In genomic region chr15:57297163-57297593, GRCh38 we compare ENCODE assay signal across 14 cellular contexts.
DNase-seq lines count a peak whose midpoint lies in the region; ATAC-seq and TF ChIP-seq lines count a peak whose summit lies in the region.
"Had no signal": no experiment of that assay in that cellular context is flagged by ENCODE, and none has a peak within 500 bp of the region (broad histone marks: within the 10 kb centered on the region; RNA-seq: fewer than 3 reads in every experiment).

No MANE protein-coding gene starts in this region.

- H3K4me2 ChIP-seq in HCT116 (ENCODE audit: low read length): no peak overlapping the region
- no peak overlapping the region; the same call in 1 of the 2 replicates for H3K4me2 ChIP-seq in OCI-LY1 (ENCODE audit: low read length)

- H3K4me1 ChIP-seq in HCT116 (ENCODE audit: control insufficient read depth in 1 of 2, insufficient read depth in 2 of 2, low read length in 2 of 2) (no peaks in the 10 kb centered on the region), OCI-LY1 (ENCODE audit: insufficient read depth, low read length, severe bottlenecking) (peaks cover 44% of the 10 kb centered on the region), lung (ENCODE audit: control insufficient read depth in 2 of 2, insufficient read depth in 2 of 2, low read length in 2 of 2) (peaks cover 0 to 2% of the 10 kb centered on the region in 2 donors)

- peak; percentile 34; the same call in 1 of the 2 replicates for ATAC-seq in HCT116
- ATAC-seq in lung (ENCODE audit: insufficient read depth, low FRiP score): no peak
- ATAC-seq in HG03571 (IDR thresholded peaks at IDR 0.05; ENCODE audit: unreplicated experiment): no peak
- no peak for ATAC-seq in GM18511 (IDR thresholded peaks at IDR 0.05; ENCODE audit: unreplicated experiment)
- ATAC-seq: activated CD4-positive, CD25-positive, alpha-beta regulatory T cell treated with anti-CD3 and anti-CD28 coated beads, Interleukin-2, amount 50 U/mL, for 24 hours; left cardiac atrium; natural killer cell had no signal

- 89 to 91% methylated on average over 3 of the region's 3 CpGs for WGBS in lung, 2 donors

- TF ChIP-seq POLR2A in HCT116 (IDR thresholded peaks at IDR 0.05; ENCODE audit: borderline replicate concordance, extremely low read depth, insufficient read depth, insufficient read length): no peak

- H4K20me1 ChIP-seq in HCT116 (ENCODE audit: insufficient read depth): no peaks in the 10 kb centered on the region
- H4K20me1 ChIP-seq in OCI-LY1 (ENCODE audit: insufficient read depth, low read length): no peaks in the 10 kb centered on the region

- H3K36me3 ChIP-seq in HCT116 (ENCODE audit: control insufficient read depth in 1 of 2, insufficient read depth in 2 of 2, low read length in 2 of 2) (no peaks in the 10 kb centered on the region), OCI-LY1 (ENCODE audit: insufficient read depth, low read length) (peaks cover 10% of the 10 kb centered on the region; the same call in 1 of the 2 replicates), lung (ENCODE audit: control insufficient read depth in 2 of 2, insufficient read depth in 2 of 2, low read length in 2 of 2) (no peaks in the 10 kb centered on the region)
- H3K36me3 ChIP-seq: upper lobe of left lung had no signal

- H2AFZ ChIP-seq in HCT116 (ENCODE audit: low read depth, low read length, poor library complexity, severe bottlenecking) (no peak overlapping the region), OCI-LY1 (ENCODE audit: low read length) (no peak overlapping the region)

- H3K9me2 ChIP-seq in HCT116 (ENCODE audit: insufficient read depth) (no peaks in the 10 kb centered on the region), OCI-LY1 (ENCODE audit: low read depth, low read length) (no peaks in the 10 kb centered on the region)

- H3K36me3 Mint-ChIP-seq in Calu3 (ENCODE audit: insufficient read depth, unreplicated experiment): peaks cover 5% of the 10 kb centered on the region
- H3K36me3 Mint-ChIP-seq: natural killer cell had no signal

- no peaks in the 10 kb centered on the region for H3K27me3 ChIP-seq in HCT116 (ENCODE audit: insufficient read depth, low read length)
- no peaks in the 10 kb centered on the region for H3K27me3 ChIP-seq in OCI-LY1 (ENCODE audit: insufficient read depth, low read length)
- no peaks in the 10 kb centered on the region for H3K27me3 ChIP-seq in lung (ENCODE audit: control insufficient read depth, insufficient read depth)
- H3K27me3 ChIP-seq: upper lobe of left lung had no signal

- H3K4me1 Mint-ChIP-seq in Calu3 (ENCODE audit: low read depth, unreplicated experiment): peaks cover 15% of the 10 kb centered on the region

- intact Hi-C loops in Calu3 (cut with micrococcal nuclease; ENCODE audit: unreplicated experiment) (no loop called here), HCT116 (cut with micrococcal nuclease) (no loop called here)

- H3K9me3 ChIP-seq in HCT116 (ENCODE audit: control insufficient read depth in 1 of 2, insufficient read depth in 1 of 2, low read depth in 1 of 2, low read length in 2 of 2) (no peaks in the 10 kb centered on the region), OCI-LY1 (ENCODE audit: low read length) (no peaks in the 10 kb centered on the region), lung (ENCODE audit: control insufficient read depth in 2 of 2, insufficient read depth in 1 of 2, low read length in 1 of 2) (no peaks in the 10 kb centered on the region)
- H3K9me3 ChIP-seq: upper lobe of left lung had no signal

- H3K9me3 Mint-ChIP-seq in Calu3 (ENCODE audit: low read depth, unreplicated experiment): no peaks in the 10 kb centered on the region
- H3K9me3 Mint-ChIP-seq: natural killer cell had no signal

- BruUV-seq in Calu3 (replicated peaks; lab: Mats Ljungman, UMichigan): no TSS peak
- no TSS peak for BruUV-seq in HCT116 (replicated peaks; lab: Mats Ljungman, UMichigan)

- H3K4me3 Mint-ChIP-seq in Calu3 (ENCODE audit: low read depth, unreplicated experiment): no peak overlapping the region
- H3K4me3 Mint-ChIP-seq: natural killer cell had no signal

- H3K4me3 ChIP-seq in HCT116 (replicated peaks in 1 of 2; ENCODE audit: low read depth in 1 of 2, low read length in 2 of 2) (no peak overlapping the region), OCI-LY1 (ENCODE audit: low read depth, low read length, poor library complexity, severe bottlenecking) (no peak overlapping the region), lung (no peak overlapping the region)
- H3K4me3 ChIP-seq: upper lobe of left lung had no signal

- DNase-seq in Calu3 (no peak), HCT116 (ENCODE audit: low read depth, low spot score) (no peak), lung (ENCODE audit: low spot score) (peak; percentile 9), anterior cingulate cortex (lab: John Stamatoyannopoulos, UW) (no peak)
- DNase-seq: activated T-cell treated with anti-CD3 and anti-CD28 coated beads for 4 hours, C1 segment of cervical spinal cord, EL, left cardiac atrium, natural killer cell, upper lobe of left lung had no signal

- RAD21 ChIA-PET in HCT116 (lab: Charles Lee; ENCODE audit: low non-redundant PET in 1 of 2, low total read pairs in 2 of 2, uncharacterized antibody in 2 of 2, unreplicated experiment in 2 of 2): no interaction called here

- TF ChIP-seq CTCF in Calu3 (IDR thresholded peaks at IDR 0.05; ENCODE audit: unreplicated experiment): no peak
- TF ChIP-seq CTCF in HCT116 (IDR thresholded peaks at IDR 0.05 in 2 of 3, conservative IDR thresholded peaks at IDR 0.05 in 1 of 3; ENCODE audit: borderline replicate concordance in 1 of 3, insufficient read depth in 1 of 3, low read depth in 2 of 3, low read length in 2 of 3): no peak
- no peak for TF ChIP-seq CTCF in OCI-LY1 (IDR thresholded peaks at IDR 0.05; ENCODE audit: low read length)
- no peak for TF ChIP-seq CTCF in lung (IDR thresholded peaks at IDR 0.05; ENCODE audit: control extremely low read depth, extremely low read depth)

- H3K9ac ChIP-seq in HCT116 (ENCODE audit: low read length) (no peak overlapping the region), OCI-LY1 (ENCODE audit: low read length) (no peak overlapping the region)

- no peak for TF ChIP-seq RAD21 in HCT116 (IDR thresholded peaks at IDR 0.05; ENCODE audit: low read depth)

- H3K27ac Mint-ChIP-seq in Calu3 (ENCODE audit: unreplicated experiment): peak overlapping the region; percentile 27
- H3K27ac Mint-ChIP-seq: natural killer cell had no signal

- POLR2A ChIA-PET in HCT116 (lab: Charles Lee): no interaction called here

- CTCF ChIA-PET in Calu3 (lab: Charles Lee) (no interaction called here), HCT116 (lab: Charles Lee) (interaction anchor here (1.0 to 1.3 kb wide), 2 partner anchors 9 to 10 kb away, joined by 3 to 5 read pairs; no protein-coding TSS in a partner anchor)

- H3K79me2 ChIP-seq in HCT116 (ENCODE audit: insufficient read depth, low read length) (no peaks in the 10 kb centered on the region), OCI-LY1 (ENCODE audit: insufficient read depth, low read length) (peaks cover 19% of the 10 kb centered on the region)

- H3F3A ChIP-seq in OCI-LY1 (ENCODE audit: insufficient read depth, low read length): peaks cover 4% of the 10 kb centered on the region

- no peaks in the 10 kb centered on the region for H3K27me3 Mint-ChIP-seq in Calu3 (ENCODE audit: unreplicated experiment)

- H3K27ac ChIP-seq in HCT116 (ENCODE audit: low read depth, low read length) (no peak overlapping the region), OCI-LY1 (ENCODE audit: low read depth, low read length, poor library complexity, severe bottlenecking) (peak overlapping the region; percentile 98), lung (ENCODE audit: low read depth in 1 of 2, low read length in 1 of 2) (no peak overlapping the region)
- H3K27ac ChIP-seq: upper lobe of left lung had no signal

TF ChIP-seq in HCT116, 20 proteins besides CTCF, POLR2A, EP300 and RAD21 (continues in another document):
- TF ChIP-seq JUND (IDR thresholded peaks at IDR 0.05): no peak
- no peak for TF ChIP-seq FOSL1 (IDR thresholded peaks at IDR 0.05; ENCODE audit: low read depth)
- no peak for TF ChIP-seq MAX (IDR thresholded peaks at IDR 0.05)
- no peak for TF ChIP-seq CEBPB (IDR thresholded peaks at IDR 0.05; ENCODE audit: low read depth)
- no peak for TF ChIP-seq SRF (IDR thresholded peaks at IDR 0.05; ENCODE audit: low read depth)
- no peak for TF ChIP-seq EZH2phosphoT487 (IDR thresholded peaks at IDR 0.05; ENCODE audit: borderline replicate concordance)
- no peak for TF ChIP-seq POLR2AphosphoS5 (IDR thresholded peaks at IDR 0.05; ENCODE audit: low read depth, low read length)
- no peak for TF ChIP-seq ZNF274 (IDR thresholded peaks at IDR 0.05; ENCODE audit: low read depth, low read length)
- no peak for TF ChIP-seq REST (IDR thresholded peaks at IDR 0.05; ENCODE audit: low read depth)
- no peak for TF ChIP-seq ELF1 (IDR thresholded peaks at IDR 0.05; ENCODE audit: borderline replicate concordance, low read depth)
- no peak for TF ChIP-seq YY1 (IDR thresholded peaks at IDR 0.05; ENCODE audit: extremely low read depth, insufficient replicate concordance, low read depth, low read length)
